Comparison of ENCODE assay signal across 17 cellular contexts in the genomic region with DNA sequence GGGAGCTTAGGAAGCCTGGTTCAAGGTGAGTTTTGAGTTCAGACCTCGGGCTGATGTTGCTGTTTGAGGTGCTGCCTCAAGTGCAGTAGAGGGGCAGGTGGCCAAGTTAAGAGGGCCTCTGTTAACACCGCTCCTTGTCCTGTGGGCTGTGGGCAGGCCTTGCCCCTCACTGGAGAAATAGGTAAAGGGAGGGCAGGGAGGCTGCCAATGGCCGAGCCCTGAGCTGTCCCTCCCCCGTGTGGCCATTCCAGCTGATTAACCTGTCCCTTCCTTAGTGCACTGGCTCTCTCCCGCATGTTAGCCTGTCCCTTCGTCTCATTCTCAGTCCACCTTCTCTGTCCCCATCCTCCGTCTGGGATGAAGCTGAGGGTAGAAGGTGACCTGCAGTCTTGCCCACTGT. TPM values are rescaled to one million over a fixed set of nuclear protein-coding genes. Genes with fewer than 3 reads are reported as not detected.
DNase-seq lines count a peak whose midpoint lies in the region; ATAC-seq and TF ChIP-seq lines count a peak whose summit lies in the region.
"Had no signal": no experiment of that assay in that cellular context is flagged by ENCODE, and none has a peak within 500 bp of the region (broad histone marks: within the 10 kb centered on the region; RNA-seq: fewer than 3 reads in every experiment).

No MANE protein-coding gene starts in this region.

- peaks cover 27% of the 10 kb centered on the region for H3K27me3 Mint-ChIP-seq in endothelial cell (ENCODE audit: unreplicated experiment)
- H3K27me3 Mint-ChIP-seq in nephron progenitor cell (ENCODE audit: low read depth, poor library complexity): peaks cover 9% of the 10 kb centered on the region

- no peaks in the 10 kb centered on the region for H3K36me3 ChIP-seq in upper lobe of right lung
- H3K36me3 ChIP-seq: BLaER1 treated with 17β-estradiol and CSF1 and Interleukin-3, amounts not matched to agents 10 nM and 100 nM; HAP-1 had no signal

- peaks cover 6% of the 10 kb centered on the region for H3K36me3 Mint-ChIP-seq in endothelial cell (ENCODE audit: low read depth, unreplicated experiment)
- peaks cover 34% of the 10 kb centered on the region for H3K36me3 Mint-ChIP-seq in nephron progenitor cell (ENCODE audit: low read depth)
- H3K36me3 Mint-ChIP-seq: CD4-positive, CD25-positive, alpha-beta regulatory T cell had no signal

- H3K4me3 Mint-ChIP-seq in endothelial cell (ENCODE audit: unreplicated experiment): no peak overlapping the region
- peak overlapping the region; percentile 57 for H3K4me3 Mint-ChIP-seq in nephron progenitor cell
- H3K4me3 Mint-ChIP-seq: CD4-positive, CD25-positive, alpha-beta regulatory T cell; GM23338 had no signal

- peaks cover 36% of the 10 kb centered on the region for H3K4me1 Mint-ChIP-seq in endothelial cell (ENCODE audit: unreplicated experiment)
- peaks cover 99% of the 10 kb centered on the region for H3K4me1 Mint-ChIP-seq in nephron progenitor cell
- H3K4me1 Mint-ChIP-seq: CD4-positive, CD25-positive, alpha-beta regulatory T cell had no signal

- no peaks in the 10 kb centered on the region for H3K9me3 Mint-ChIP-seq in endothelial cell (ENCODE audit: unreplicated experiment)
- H3K9me3 Mint-ChIP-seq in nephron progenitor cell: no peaks in the 10 kb centered on the region
- H3K9me3 Mint-ChIP-seq: GM23338 had no signal

- H3K4me1 ChIP-seq in right cardiac atrium (ENCODE audit: control insufficient read depth, insufficient read depth, low read length) (peaks cover 8% of the 10 kb centered on the region), upper lobe of right lung (no peaks in the 10 kb centered on the region)
- H3K4me1 ChIP-seq: HAP-1 had no signal

- H3K4me3 ChIP-seq in right cardiac atrium (ENCODE audit: low read length) (no peak overlapping the region), upper lobe of right lung (no peak overlapping the region)
- H3K4me3 ChIP-seq: BLaER1 treated with 17β-estradiol and CSF1 and Interleukin-3, amounts not matched to agents 10 nM and 100 nM; GM23338; HAP-1 had no signal

- H3K27ac ChIP-seq in right cardiac atrium (ENCODE audit: low read length) (no peak overlapping the region), upper lobe of right lung (no peak overlapping the region)
- H3K27ac ChIP-seq: BLaER1 treated with 17β-estradiol and CSF1 and Interleukin-3, amounts not matched to agents 10 nM and 100 nM had no signal

- H3K27ac Mint-ChIP-seq in endothelial cell (ENCODE audit: unreplicated experiment) (peak overlapping the region; percentile 44), nephron progenitor cell (no peak overlapping the region)
- H3K27ac Mint-ChIP-seq: CD4-positive, CD25-positive, alpha-beta regulatory T cell; GM23338 had no signal

- TF ChIP-seq CTCF in endothelial cell (IDR thresholded peaks at IDR 0.05; ENCODE audit: unreplicated experiment) (no peak), nephron progenitor cell (IDR thresholded peaks at IDR 0.05) (no peak), upper lobe of right lung (IDR thresholded peaks at IDR 0.05) (no peak)

- ATAC-seq in right cardiac atrium (no peak), Right ventricle myocardium inferior (no peak), upper lobe of right lung (peak; percentile 7), HG02885 (IDR thresholded peaks at IDR 0.05; ENCODE audit: poor library complexity, unreplicated experiment) (no peak)
- ATAC-seq: HepG2 had no signal

- peak in 2 of 3 donors; percentile 42 to 48 for DNase-seq in right cardiac atrium
- no peak for DNase-seq in Right ventricle myocardium inferior (ENCODE audit: missing footprints)
- DNase-seq in endothelial cell (ENCODE audit: low spot score): no peak
- no peak for DNase-seq in nephron progenitor cell
- no peak for DNase-seq in upper lobe of right lung
- DNase-seq in HUDEP-2 (lab: John Stamatoyannopoulos, UW; ENCODE audit: unreplicated experiment in 76 of 76): no peak
- no peak for DNase-seq in DMS 273 treated with DMSO at 0.1 percent for 48 hours (lab: John Stamatoyannopoulos, UW)
- DNase-seq: ACHN; CD4-positive, CD25-positive, alpha-beta regulatory T cell had no signal

- intact Hi-C loops in right cardiac atrium (cut with DNase I): no loop called here
- intact Hi-C loops in Right ventricle myocardium inferior (cut with DNase I): no loop called here
- intact Hi-C loops in upper lobe of right lung (cut with DNase I): no loop called here

- H3K27me3 ChIP-seq in right cardiac atrium (ENCODE audit: control insufficient read depth, insufficient read depth): no peaks in the 10 kb centered on the region
- H3K27me3 ChIP-seq in upper lobe of right lung: peaks cover 18% of the 10 kb centered on the region

- H3K9me3 ChIP-seq in right cardiac atrium (ENCODE audit: control insufficient read depth, low read length) (no peaks in the 10 kb centered on the region), upper lobe of right lung (no peaks in the 10 kb centered on the region)
- H3K9me3 ChIP-seq: BLaER1 treated with 17β-estradiol and CSF1 and Interleukin-3, amounts not matched to agents 10 nM and 100 nM; HAP-1 had no signal

- WGBS in right cardiac atrium: 75% methylated on average over 7 of the region's 7 CpGs

RNA-seq across cellular contexts. Expression of gene CNTFR, which starts 21.4 kb away (rescaled TPM):
- total RNA-seq in right cardiac atrium: 10 to 100 TPM; 14.9 to 66.4 (median 46.0) TPM
- polyA plus RNA-seq in right cardiac atrium: 55.0 TPM
- 8.7 TPM for total RNA-seq in Right ventricle myocardium inferior
- total RNA-seq in endothelial cell (ENCODE audit: unreplicated experiment): 3.1 TPM
- 2.9 TPM for total RNA-seq in upper lobe of right lung
- total RNA-seq: A172; CD4-positive, CD25-positive, alpha-beta regulatory T cell; Daoy; HepG2; HT1080 had no signal
- polyA plus RNA-seq: CD4-positive, CD25-positive, alpha-beta regulatory T cell; HepG2 had no signal

RNA-seq across cellular contexts. Expression of gene RPP25L, which starts 43.8 kb away (rescaled TPM):
- total RNA-seq in right cardiac atrium (10 to 100 TPM; 17.8 to 34.5 (median 31.3) TPM), Right ventricle myocardium inferior (38.3 TPM), endothelial cell (ENCODE audit: unreplicated experiment) (12.9 TPM), upper lobe of right lung (16.7 TPM)
- 49.0 TPM for polyA plus RNA-seq in right cardiac atrium

RNA-seq across cellular contexts. Expression of gene ENHO, which starts 45.3 kb away (rescaled TPM):
- 1 to 10 TPM in 3 of 4 donors, under 1 TPM in 1; 0.67 to 2.3 (median 1.6) TPM for total RNA-seq in right cardiac atrium
- 3.2 TPM for polyA plus RNA-seq in right cardiac atrium
- total RNA-seq in Right ventricle myocardium inferior: 0.51 TPM
- 4.1 TPM for total RNA-seq in endothelial cell (ENCODE audit: unreplicated experiment)
- total RNA-seq in upper lobe of right lung: 0.61 TPM

RNA-seq across cellular contexts. Expression of gene DCTN3, which starts 52.2 kb away (rescaled TPM):
- total RNA-seq in right cardiac atrium: 100 to 1,000 TPM in 3 of 4 donors, 10 to 100 TPM in 1; 99.3 to 128 (median 117) TPM
- polyA plus RNA-seq in right cardiac atrium: 113 TPM
- 133 TPM for total RNA-seq in Right ventricle myocardium inferior
- 81.5 TPM for total RNA-seq in endothelial cell (ENCODE audit: unreplicated experiment)
- 59.3 TPM for total RNA-seq in upper lobe of right lung

Comparison
In these comparisons a context has a peak if more than half of its experiments do, and no peak if none do; other contexts are left out.
1. DNase-seq: peak in right cardiac atrium (2 of 3); none in Right ventricle myocardium inferior (single experiment), endothelial cell (single experiment), nephron progenitor cell (single experiment), upper lobe of right lung (single experiment), HUDEP-2 (0 of 76) and DMS 273 treated with DMSO at 0.1 percent for 48 hours (single experiment).